8 cellular contexts compared by ENCODE assay signal in the genomic region with DNA sequence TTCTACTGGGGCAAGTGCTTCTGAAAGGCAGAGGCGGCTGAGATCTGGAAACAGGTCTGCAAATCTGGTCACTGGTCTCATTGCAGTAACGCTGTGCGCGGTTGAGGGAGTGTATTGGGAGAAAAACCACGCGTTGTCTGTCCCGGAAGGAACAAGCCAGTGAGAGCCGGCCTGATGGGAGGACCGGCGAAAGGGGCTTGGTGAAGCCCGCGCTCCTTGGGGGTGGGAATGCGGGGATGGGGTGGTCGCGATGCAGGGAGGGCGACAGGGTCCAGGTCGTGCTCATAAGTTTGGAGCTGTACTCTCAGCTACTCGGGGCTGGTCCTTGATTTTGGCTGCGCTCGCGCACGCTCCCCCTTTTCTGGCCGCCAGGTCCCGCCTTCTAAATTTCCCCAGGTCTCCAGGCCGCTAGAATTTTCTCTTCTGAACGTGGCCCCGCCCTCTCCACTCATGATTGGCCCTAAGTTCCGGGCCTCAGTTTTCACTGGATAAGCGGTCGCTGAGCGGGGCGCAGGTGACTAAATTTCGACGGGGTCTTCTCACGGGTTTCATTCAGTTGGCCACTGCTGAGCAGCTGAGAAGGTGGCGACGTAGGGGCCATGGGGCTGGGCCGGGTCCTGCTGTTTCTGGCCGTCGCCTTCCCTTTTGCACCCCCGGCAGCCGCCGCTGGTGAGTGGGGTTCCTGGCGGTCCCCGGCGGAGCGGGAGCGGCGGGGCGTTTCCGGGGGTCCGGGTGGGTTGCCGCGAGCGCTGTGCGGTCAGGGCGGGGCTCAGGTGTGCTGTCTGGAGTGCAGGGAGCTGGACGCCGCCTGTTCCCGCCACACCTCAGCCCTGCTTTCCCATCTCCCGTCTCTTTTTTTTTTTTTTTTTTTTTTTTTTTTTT. TPM values are rescaled to one million over a fixed set of nuclear protein-coding genes. Genes with fewer than 3 reads are reported as not detected.
DNase-seq lines count a peak whose midpoint lies in the region; ATAC-seq and TF ChIP-seq lines count a peak whose summit lies in the region.

TSS of gene MICB (plus strand) at position 551 of the 882 bp plus-strand sequence. CDS start at position 600, 49 bp downstream.

- peak within 1 kb of the TSS; percentile 68 for H3K4me3 ChIP-seq in GM12865 (ENCODE audit: low read depth, low read length)
- H3K4me3 ChIP-seq in effector memory CD4-positive, alpha-beta T cell (ENCODE audit: insufficient read depth, low read depth, low read length, poor library complexity, severe bottlenecking) = peak within 1 kb of the TSS; percentile 89

- peak; percentile 77 for ATAC-seq in HG02798 (IDR thresholded peaks at IDR 0.05; ENCODE audit: poor library complexity, unreplicated experiment)

- DNase-seq in GM12865 (ENCODE audit: low read depth) = peak; percentile 90
- peak; percentile 23 for DNase-seq in NCI-H460 (ENCODE audit: extremely low read depth, low read depth)
- peak; percentile 90 for DNase-seq in activated CD8-positive, alpha-beta memory T cell treated with anti-CD3 and anti-CD28 coated beads for 24 hours
- DNase-seq in effector memory CD4-positive, alpha-beta T cell = peak; percentile 78 to 87 (median 87)
- peak; percentile 65 for DNase-seq in medulla oblongata (ENCODE audit: extremely low spot score)
- DNase-seq in stimulated activated CD8-positive, alpha-beta memory T cell treated with anti-CD3 and anti-CD28 coated beads, Interleukin-15, amount 100 ng/mL, for 1 hour (ENCODE audit: low read depth) = peak; percentile 72
- DNase-seq in NCI-H1092 (lab: John Stamatoyannopoulos, UW) = no peak

- H3K36me3 ChIP-seq in effector memory CD4-positive, alpha-beta T cell (ENCODE audit: control insufficient read depth, insufficient read depth, low read length) = no peaks in the 10 kb centered on the region

- peaks cover 29% of the 10 kb centered on the region for H3K4me1 ChIP-seq in effector memory CD4-positive, alpha-beta T cell (ENCODE audit: control insufficient read depth, insufficient read depth, low read length, poor library complexity, severe bottlenecking)

- no peak for TF ChIP-seq CTCF in GM12865 (IDR thresholded peaks at IDR 0.05; ENCODE audit: insufficient read depth, low read depth, low read length, missing control alignments)

- no peaks in the 10 kb centered on the region for H3K9me3 ChIP-seq in effector memory CD4-positive, alpha-beta T cell (ENCODE audit: control insufficient read depth, low read length)

- H3K27ac ChIP-seq in effector memory CD4-positive, alpha-beta T cell (ENCODE audit: insufficient read depth, low read length, poor library complexity, severe bottlenecking) = peak within 1 kb of the TSS; percentile 78

- no peaks in the 10 kb centered on the region for H3K27me3 ChIP-seq in effector memory CD4-positive, alpha-beta T cell (replicated peaks; ENCODE audit: control insufficient read depth, insufficient read depth, low read length, poor library complexity, severe bottlenecking)

RNA-seq across cellular contexts. Expression of gene MICB, which starts in this region (rescaled TPM):
- 6.5 and 6.8 TPM in 2 replicates for total RNA-seq in NCI-H460 (2014; rRNA removed; shearing (Covaris generic))
- polyA plus RNA-seq in NCI-H460 (2014; cell fraction: nucleus; rRNA removed) = 6.5 and 20.5 TPM in 2 replicates
